ENCODE assay signal across 8 cellular contexts in genomic region chr5:78649220-78649700, GRCh38. TPM values are rescaled to one million over a fixed set of nuclear protein-coding genes. Genes with fewer than 3 reads are reported as not detected.
A peak's percentile ranks its signal among the peaks of the same experiment; 100 is the strongest.
DNase-seq lines count a peak whose midpoint lies in the region; ATAC-seq and TF ChIP-seq lines count a peak whose summit lies in the region.

No MANE protein-coding gene starts in this region.

- no peaks in the 10 kb centered on the region for H3K9me3 Mint-ChIP-seq in progenitor cell of endocrine pancreas (ENCODE audit: low read depth)

- CTCF ChIA-PET in RWPE1 (lab: Yijun Ruan, JAX), result no interaction called here

- H3K27me3 Mint-ChIP-seq in progenitor cell of endocrine pancreas, result peaks cover 18% of the 10 kb centered on the region

- H3K36me3 Mint-ChIP-seq in progenitor cell of endocrine pancreas (ENCODE audit: insufficient read depth), result peaks cover 4% of the 10 kb centered on the region

- peak overlapping the region; percentile 91 for H3K27ac ChIP-seq in RWPE1

- H3K27ac Mint-ChIP-seq in progenitor cell of endocrine pancreas, result peak overlapping the region; percentile 94

- TF ChIP-seq CTCF in RWPE1 (conservative IDR thresholded peaks at IDR 0.05; ENCODE audit: low read depth), result no peak
- TF ChIP-seq CTCF in fibroblast of villous mesenchyme (IDR thresholded peaks at IDR 0.05; ENCODE audit: insufficient read depth, low read depth, low read length), result no peak
- TF ChIP-seq CTCF in progenitor cell of endocrine pancreas (IDR thresholded peaks at IDR 0.05; ENCODE audit: unreplicated experiment), result no peak

- no peak for ATAC-seq in HG03097 (IDR thresholded peaks at IDR 0.05; ENCODE audit: low FRiP score, unreplicated experiment)
- no peak for ATAC-seq in GM18517 (IDR thresholded peaks at IDR 0.05; ENCODE audit: unreplicated experiment)
- no peak for ATAC-seq in HG03095 (IDR thresholded peaks at IDR 0.05; ENCODE audit: unreplicated experiment)

- H3K4me3 ChIP-seq in fibroblast of villous mesenchyme (ENCODE audit: low read depth, low read length), result peak overlapping the region; percentile 89

- POLR2A ChIA-PET in RWPE1 (lab: Yijun Ruan, JAX; ENCODE audit: low non-redundant PET), result interaction anchor here (0.6 to 1.2 kb wide), 2 partner anchors 77 to 112 kb away, joined by 3 read pairs; no protein-coding TSS in a partner anchor

- H3K4me3 Mint-ChIP-seq in progenitor cell of endocrine pancreas (ENCODE audit: low read depth), result peak overlapping the region; percentile 68

- peaks cover 25% of the 10 kb centered on the region for H3K4me1 Mint-ChIP-seq in progenitor cell of endocrine pancreas (ENCODE audit: low read depth)

- peak; percentile 55 for DNase-seq in ELF-1 (ENCODE audit: low read depth, low spot score)
- DNase-seq in RWPE1 (ENCODE audit: low spot score), result peak; percentile 31
- no peak for DNase-seq in fibroblast of villous mesenchyme (ENCODE audit: low read depth)
- DNase-seq in progenitor cell of endocrine pancreas (ENCODE audit: low spot score, unreplicated experiment), result no peak
- DNase-seq in NCI-H1105 treated with DMSO at 0.1 percent for 48 hours (lab: John Stamatoyannopoulos, UW), result no peak

RNA-seq across cellular contexts. Expression of gene LHFPL2, which starts 0.7 kb away (rescaled TPM):
- total RNA-seq in fibroblast of villous mesenchyme, result 35.0 and 44.1 TPM in 2 replicates
- total RNA-seq in progenitor cell of endocrine pancreas, result 15.0 and 18.3 TPM in 2 replicates

Comparison
In these comparisons a context has a peak if more than half of its experiments do, and no peak if none do; other contexts are left out.
1. DNase-seq: peak in ELF-1 (single experiment) and RWPE1 (single experiment); none in fibroblast of villous mesenchyme (single experiment), progenitor cell of endocrine pancreas (single experiment) and NCI-H1105 treated with DMSO at 0.1 percent for 48 hours (single experiment).